18 cellular contexts compared by ENCODE assay signal in genomic region chr19:1435378-1435989, GRCh38. TPM values are rescaled to one million over a fixed set of nuclear protein-coding genes. Genes with fewer than 3 reads are reported as not detected.
A peak's percentile ranks its signal among the peaks of the same experiment; 100 is the strongest.
DNase-seq lines count a peak whose midpoint lies in the region; ATAC-seq, FAIRE-seq and TF ChIP-seq lines count a peak whose summit lies in the region.
"Had no signal": no experiment of that assay in that cellular context is flagged by ENCODE, and none has a peak within 500 bp of the region (broad histone marks: within the 10 kb centered on the region; RNA-seq: fewer than 3 reads in every experiment).

No MANE protein-coding gene starts in this region.

- no peak overlapping the region for H2BK12ac ChIP-seq in H1 (ENCODE audit: low read depth, low read length)

- no peak overlapping the region for H3K4ac ChIP-seq in H1 (replicated peaks; ENCODE audit: insufficient read length, low read depth, low read length)

- TF ChIP-seq CTCF in RWPE1 (conservative IDR thresholded peaks at IDR 0.05; ENCODE audit: low read depth): no peak
- no peak for TF ChIP-seq CTCF in H1 (IDR thresholded peaks at IDR 0.05; ENCODE audit: control extremely low read depth in 1 of 3, insufficient read depth in 1 of 3, low read depth in 1 of 3, low read length in 3 of 3)
- no peak for TF ChIP-seq CTCF in psoas muscle (IDR thresholded peaks at IDR 0.05)

- no peak overlapping the region for H3K23ac ChIP-seq in H1 (ENCODE audit: insufficient read length)

- peaks cover 5% of the 10 kb centered on the region for H3K27me3 Mint-ChIP-seq in activated naive CD4-positive, alpha-beta T cell treated with anti-CD3 and anti-CD28 coated beads, Interleukin-2, amount 10 ng/mL, durations not matched to agents 7 days and 5 days

- no peak for ATAC-seq in psoas muscle

- H3K9me3 Mint-ChIP-seq in activated naive CD4-positive, alpha-beta T cell treated with anti-CD3 and anti-CD28 coated beads, Interleukin-2, amount 10 ng/mL, durations not matched to agents 7 days and 5 days: no peaks in the 10 kb centered on the region

- intact Hi-C loops in psoas muscle (cut with DNase I): no loop called here
- intact Hi-C loops in head of caudate nucleus (cut with DNase I): no loop called here

- no peak overlapping the region for H4K5ac ChIP-seq in H1 (ENCODE audit: insufficient read length, low read depth, low read length)

- peaks cover 0 to 5% (median 4%) of the 10 kb centered on the region in 4 experiments; a peak in 4 of 7 replicates for H3K4me1 ChIP-seq in H1 (replicated peaks in 1 of 4; ENCODE audit: control insufficient read depth in 3 of 4, insufficient read depth in 4 of 4, low read length in 3 of 4)
- peaks cover 34% of the 10 kb centered on the region for H3K4me1 ChIP-seq in psoas muscle

- H3K4me3 ChIP-seq in H1 (ENCODE audit: extremely low read depth in 1 of 4, insufficient read depth in 2 of 4, low read depth in 3 of 4, low read length in 4 of 4): no peak overlapping the region
- H3K4me3 ChIP-seq in psoas muscle: no peak overlapping the region
- H3K4me3 ChIP-seq: MG63, SJCRH30 had no signal

- H2BK15ac ChIP-seq in H1 (ENCODE audit: low read length): 0 out of 2 replicates have a peak overlapping the region, but pooled peaks have one; percentile 29

- CTCF ChIA-PET in activated naive CD4-positive, alpha-beta T cell treated with anti-CD3 and anti-CD28 coated beads, Interleukin-2, amount 10 ng/mL, durations not matched to agents 7 days and 5 days (lab: Charles Lee): interaction anchor here (0.6 kb wide), 1 partner anchor 59 kb away, joined by 3 read pairs; no protein-coding TSS in a partner anchor
- CTCF ChIA-PET in RWPE1 (lab: Yijun Ruan, JAX): interaction anchor here (0.7 kb wide), 1 partner anchor 411 kb away, joined by 3 read pairs; no protein-coding TSS in a partner anchor
- CTCF ChIA-PET in H1 (lab: Charles Lee; ENCODE audit: partially characterized antibody): interaction anchor here (0.7 to 1.9 kb wide), 3 partner anchors 9 to 462 kb away, joined by 3 to 8 read pairs (median 3); no protein-coding TSS in a partner anchor

- H3K79me1 ChIP-seq in H1 (ENCODE audit: low read depth, low read length): peaks cover 4% of the 10 kb centered on the region

- TF ChIP-seq POLR2A in H1 (IDR thresholded peaks at IDR 0.05; ENCODE audit: control extremely low read depth in 1 of 2, low read depth in 2 of 2, low read length in 2 of 2): no peak

- no peak overlapping the region for H3K4me2 ChIP-seq in H1 (ENCODE audit: insufficient read depth in 1 of 2, low read depth in 2 of 2, low read length in 2 of 2)

- FAIRE-seq in H1 (lab: Jason Lieb, UNC): no peak
- FAIRE-seq: A204.1 had no signal

- H3K36me3 Mint-ChIP-seq in activated naive CD4-positive, alpha-beta T cell treated with anti-CD3 and anti-CD28 coated beads, Interleukin-2, amount 10 ng/mL, durations not matched to agents 7 days and 5 days: peaks cover 28% of the 10 kb centered on the region

- H4K91ac ChIP-seq in H1 (replicated peaks; ENCODE audit: insufficient read length, low read length): no peak overlapping the region

- peaks cover 3% of the 10 kb centered on the region; the same call in 1 of the 2 replicates for H3K23me2 ChIP-seq in H1 (ENCODE audit: low read depth, low read length)

- in situ Hi-C loops in KBM-7 (cut with MboI; ENCODE audit: low pct_unique_long_range_greater_than_20kb, low sequenced_read_pairs): no loop called here

- no peak for TF ChIP-seq RAD21 in H1 (IDR thresholded peaks at IDR 0.05 in 1 of 2, conservative IDR thresholded peaks at IDR 0.05 in 1 of 2; ENCODE audit: low read depth in 2 of 2, low read length in 2 of 2)

- TF ChIP-seq EP300 in H1 (IDR thresholded peaks at IDR 0.05; ENCODE audit: borderline replicate concordance in 1 of 2, low read depth in 2 of 2, low read length in 2 of 2): no peak

- no peak overlapping the region for H2AFZ ChIP-seq in H1 (ENCODE audit: low read length)

- H3K9me3 ChIP-seq in H1 (ENCODE audit: insufficient read depth in 2 of 2, low read depth in 1 of 2, low read length in 1 of 2) (no peaks in the 10 kb centered on the region), psoas muscle (no peaks in the 10 kb centered on the region)
- H3K9me3 ChIP-seq: MG63, SJCRH30 had no signal

- H4K8ac ChIP-seq in H1 (ENCODE audit: extremely low read depth, insufficient read depth, low read length): no peak overlapping the region

- H3K27ac Mint-ChIP-seq in activated naive CD4-positive, alpha-beta T cell treated with anti-CD3 and anti-CD28 coated beads, Interleukin-2, amount 10 ng/mL, durations not matched to agents 7 days and 5 days: peak overlapping the region; percentile 69

- no peak overlapping the region for H2BK120ac ChIP-seq in H1 (replicated peaks; ENCODE audit: low read depth, low read length)

- peaks cover 24 to 52% (median 38%) of the 10 kb centered on the region in 4 experiments for H3K36me3 ChIP-seq in H1 (ENCODE audit: control insufficient read depth in 2 of 4, insufficient read depth in 4 of 4, low read length in 3 of 4)
- peaks cover 5 to 65% of the 10 kb centered on the region in 2 donors for H3K36me3 ChIP-seq in psoas muscle (ENCODE audit: insufficient read depth in 1 of 2, low read depth in 1 of 2)

- 91% methylated on average over 21 of the region's 21 CpGs; no CpG with 5 or more reads in 1 of the 2 experiments for WGBS in H1 (ENCODE audit: extremely low coverage in 1 of 2, insufficient coverage in 1 of 2, insufficient read length in 1 of 2, insufficient replicate concordance in 2 of 2, low coverage in 1 of 2, low lambda C conversion rate in 2 of 2, missing lambda C conversion rate in 1 of 2), 2 experiments
- WGBS in psoas muscle, 3 donors: 81 to 87% (median 86%) methylated on average over 21 of the region's 21 CpGs

- peaks cover 20 to 24% of the 10 kb centered on the region in 2 experiments for H4K20me1 ChIP-seq in H1 (replicated peaks in 1 of 2; ENCODE audit: control insufficient read depth in 1 of 2, insufficient read depth in 2 of 2, low read length in 2 of 2)

- H3K4me1 Mint-ChIP-seq in activated naive CD4-positive, alpha-beta T cell treated with anti-CD3 and anti-CD28 coated beads, Interleukin-2, amount 10 ng/mL, durations not matched to agents 7 days and 5 days: peaks cover 17% of the 10 kb centered on the region

- H3K27me3 ChIP-seq in H1 (replicated peaks in 1 of 4; ENCODE audit: control insufficient read depth in 3 of 4, extremely low read depth in 1 of 4, insufficient read depth in 3 of 4, low read length in 3 of 4): no peaks in the 10 kb centered on the region
- no peaks in the 10 kb centered on the region for H3K27me3 ChIP-seq in psoas muscle (ENCODE audit: insufficient read depth in 3 of 3, low read length in 2 of 3)
- H3K27me3 ChIP-seq: MG63, SJCRH30 had no signal

- DNase-seq in activated naive CD4-positive, alpha-beta T cell treated with anti-CD3 and anti-CD28 coated beads, Interleukin-2, amount 10 ng/mL, durations not matched to agents 7 days and 5 days: no peak
- DNase-seq in activated naive CD4-positive, alpha-beta T cell treated with Interleukin-2 at 50 U/mL for 16 hours: no peak
- DNase-seq in RWPE1 (ENCODE audit: low spot score): no peak
- no peak for DNase-seq in H1 (ENCODE audit: low read depth in 1 of 2, low spot score in 2 of 2)
- no peak for DNase-seq in psoas muscle
- no peak for DNase-seq in KBM-7
- no peak for DNase-seq in head of caudate nucleus
- DNase-seq in inferior parietal cortex (ENCODE audit: extremely low spot score): no peak
- DNase-seq: C1 segment of cervical spinal cord, H7, MG63, NCI-H1417, NCI-H2081, NCI-H524, SJCRH30 had no signal

- no peak overlapping the region for H3K4me3 Mint-ChIP-seq in activated naive CD4-positive, alpha-beta T cell treated with anti-CD3 and anti-CD28 coated beads, Interleukin-2, amount 10 ng/mL, durations not matched to agents 7 days and 5 days

- no peak overlapping the region for H3K56ac ChIP-seq in H1 (replicated peaks; ENCODE audit: insufficient read length, low read depth, low read length)

- H3K18ac ChIP-seq in H1 (ENCODE audit: extremely low read depth, low read length): no peak overlapping the region

- H3K27ac ChIP-seq in RWPE1 (peak overlapping the region; percentile 82), H1 (ENCODE audit: low read depth, low read length) (no peak overlapping the region), psoas muscle (peak overlapping the region; percentile 4)
- H3K27ac ChIP-seq: HL-60, SJCRH30 had no signal

- H2AK5ac ChIP-seq in H1 (ENCODE audit: low read depth, low read length): no peak overlapping the region

- H3K9ac ChIP-seq in H1 (replicated peaks in 1 of 4; ENCODE audit: extremely low read depth in 1 of 4, low read depth in 3 of 4, low read length in 3 of 4): no peak overlapping the region

- H3K79me2 ChIP-seq in H1 (ENCODE audit: control insufficient read depth in 1 of 2, insufficient read depth in 2 of 2, low read length in 2 of 2): peaks cover 2 to 21% of the 10 kb centered on the region in 2 experiments; a peak in 3 of 4 replicates

- H2BK5ac ChIP-seq in H1 (ENCODE audit: low read depth, low read length): no peak overlapping the region

- no peak overlapping the region for H3K14ac ChIP-seq in H1 (ENCODE audit: insufficient read length)

- POLR2A ChIA-PET in RWPE1 (lab: Yijun Ruan, JAX; ENCODE audit: low non-redundant PET): interaction anchor here (0.7 kb wide), 1 partner anchor 12 kb away, joined by 4 read pairs; no protein-coding TSS in a partner anchor
- POLR2A ChIA-PET in H1 (lab: Charles Lee; ENCODE audit: partially characterized antibody): interaction anchor here (0.9 to 3.8 kb wide), 8 partner anchors 8 to 167 kb away, joined by 3 to 24 read pairs (median 6); partner anchors contain the start of gene CIRBP

- no peak overlapping the region for H2BK20ac ChIP-seq in H1 (ENCODE audit: low read length)

RNA-seq across cellular contexts. Expression of gene RPS15, which starts 2.7 kb away (rescaled TPM):
- 1,562 and 1,589 TPM in 2 replicates for total RNA-seq in H1 (2021; fragmentation: NEBNext Ultra II Directional; extraction: Animal tissue kit (Norgen Biotek cat#: 25700))
- polyA plus RNA-seq in H1 (2011; rRNA removed) (3,890 and 4,770 TPM in 2 replicates), psoas muscle (1,000 to 10,000 TPM; 2,739 to 4,077 (median 3,158) TPM)
- polyA plus RNA-seq in H1 (2011; cell fraction: cytosol; rRNA removed): 4,361 TPM
- 2,705 TPM for polyA plus RNA-seq in H1 (2011; cell fraction: nucleus; rRNA removed)
- polyA plus RNA-seq in H1 (2012, experiment 1 of 2): 2,291 to 3,052 TPM (median 2,740 TPM) in 4 replicates
- polyA plus RNA-seq in H1 (2012, experiment 2 of 2): 8,937 TPM
- polyA plus RNA-seq in H1 (2013, experiment 1 of 2): 2,700 TPM
- polyA plus RNA-seq in H1 (2013, experiment 2 of 2): 2,703 TPM
- 313 and 344 TPM in 2 replicates for polyA minus RNA-seq in H1 (2011; rRNA and poly(A)+ RNA removed)
- 991 TPM for polyA minus RNA-seq in H1 (2011; cell fraction: cytosol; rRNA and poly(A)+ RNA removed)
- 590 TPM for polyA minus RNA-seq in H1 (2011; cell fraction: nucleus; rRNA and poly(A)+ RNA removed)
- total RNA-seq in psoas muscle: 100 to 1,000 TPM; 697 to 992 (median 943) TPM

RNA-seq across cellular contexts. Expression of gene APC2, which starts 14.4 kb away (rescaled TPM):
- total RNA-seq in H1 (2021; fragmentation: NEBNext Ultra II Directional; extraction: Animal tissue kit (Norgen Biotek cat#: 25700)): 3.7 and 4.1 TPM in 2 replicates
- polyA plus RNA-seq in H1 (2011; rRNA removed) (1.3 and 3.3 TPM in 2 replicates), psoas muscle (under 1 TPM in 2 of 3 donors, not detected in 1; 0.01 to 0.03 TPM)
- polyA plus RNA-seq in H1 (2011; cell fraction: cytosol; rRNA removed): 3.6 TPM
- polyA plus RNA-seq in H1 (2011; cell fraction: nucleus; rRNA removed): 12.1 TPM
- 1.2 to 2.5 TPM (median 1.6 TPM) in 4 replicates for polyA plus RNA-seq in H1 (2012, experiment 1 of 2)
- 0.91 TPM for polyA plus RNA-seq in H1 (2012, experiment 2 of 2)
- 0.39 TPM for polyA plus RNA-seq in H1 (2013, experiment 1 of 2)
- polyA plus RNA-seq in H1 (2013, experiment 2 of 2): 0.31 TPM
- 3.3 and 4.3 TPM in 2 replicates for polyA minus RNA-seq in H1 (2011; rRNA and poly(A)+ RNA removed)
- 7.2 TPM for polyA minus RNA-seq in H1 (2011; cell fraction: cytosol; rRNA and poly(A)+ RNA removed)
- 16.9 TPM for polyA minus RNA-seq in H1 (2011; cell fraction: nucleus; rRNA and poly(A)+ RNA removed)
- total RNA-seq in psoas muscle: under 1 TPM; 0.04 to 0.06 (median 0.05) TPM
- total RNA-seq: RPMI7951 had no signal

RNA-seq across cellular contexts. Expression of gene DAZAP1, which starts 28.1 kb away (rescaled TPM):
- total RNA-seq in H1 (2021; fragmentation: NEBNext Ultra II Directional; extraction: Animal tissue kit (Norgen Biotek cat#: 25700)): 341 and 343 TPM in 2 replicates
- 79.6 and 139 TPM in 2 replicates for polyA plus RNA-seq in H1 (2011; rRNA removed)
- 146 TPM for polyA plus RNA-seq in H1 (2011; cell fraction: cytosol; rRNA removed)
- 154 TPM for polyA plus RNA-seq in H1 (2011; cell fraction: nucleus; rRNA removed)
- 141 to 222 TPM (median 192 TPM) in 4 replicates for polyA plus RNA-seq in H1 (2012, experiment 1 of 2)
- polyA plus RNA-seq in H1 (2012, experiment 2 of 2): 169 TPM
- polyA plus RNA-seq in H1 (2013, experiment 1 of 2): 192 TPM
- 197 TPM for polyA plus RNA-seq in H1 (2013, experiment 2 of 2)
- polyA minus RNA-seq in H1 (2011; rRNA and poly(A)+ RNA removed): 44.1 and 52.1 TPM in 2 replicates
- 81.1 TPM for polyA minus RNA-seq in H1 (2011; cell fraction: cytosol; rRNA and poly(A)+ RNA removed)
- 59.0 TPM for polyA minus RNA-seq in H1 (2011; cell fraction: nucleus; rRNA and poly(A)+ RNA removed)
- total RNA-seq in psoas muscle: 100 to 1,000 TPM in 1 of 4 donors, 10 to 100 TPM in 3; 59.9 to 122 (median 86.9) TPM
- polyA plus RNA-seq in psoas muscle: 100 to 1,000 TPM in 1 of 3 donors, 10 to 100 TPM in 2; 68.9 to 103 (median 94.1) TPM

RNA-seq across cellular contexts. Expression of gene GAMT, which starts 34.1 kb away (rescaled TPM):
- 17.2 TPM in 2 replicates for total RNA-seq in H1 (2021; fragmentation: NEBNext Ultra II Directional; extraction: Animal tissue kit (Norgen Biotek cat#: 25700))
- 35.6 and 45.3 TPM in 2 replicates for polyA plus RNA-seq in H1 (2011; rRNA removed)
- polyA plus RNA-seq in H1 (2011; cell fraction: cytosol; rRNA removed): 29.1 TPM
- polyA plus RNA-seq in H1 (2011; cell fraction: nucleus; rRNA removed): 28.0 TPM
- 12.3 to 28.3 TPM (median 23.6 TPM) in 4 replicates for polyA plus RNA-seq in H1 (2012, experiment 1 of 2)
- 21.6 TPM for polyA plus RNA-seq in H1 (2012, experiment 2 of 2)
- 17.8 TPM for polyA plus RNA-seq in H1 (2013, experiment 1 of 2)
- polyA plus RNA-seq in H1 (2013, experiment 2 of 2): 16.9 TPM
- polyA minus RNA-seq in H1 (2011; rRNA and poly(A)+ RNA removed): 9.2 and 9.5 TPM in 2 replicates
- 12.3 TPM for polyA minus RNA-seq in H1 (2011; cell fraction: cytosol; rRNA and poly(A)+ RNA removed)
- 10.1 TPM for polyA minus RNA-seq in H1 (2011; cell fraction: nucleus; rRNA and poly(A)+ RNA removed)
- 100 to 1,000 TPM; 227 to 339 (median 232) TPM for total RNA-seq in psoas muscle
- 100 to 1,000 TPM; 162 to 464 (median 351) TPM for polyA plus RNA-seq in psoas muscle

RNA-seq across cellular contexts. Expression of gene C19orf25, which starts 43.5 kb away (rescaled TPM):
- 41.3 and 41.4 TPM in 2 replicates for total RNA-seq in H1 (2021; fragmentation: NEBNext Ultra II Directional; extraction: Animal tissue kit (Norgen Biotek cat#: 25700))
- polyA plus RNA-seq in H1 (2011; rRNA removed) (67.4 and 92.2 TPM in 2 replicates), psoas muscle (10 to 100 TPM; 19.9 to 45.0 (median 30.4) TPM)
- 63.6 TPM for polyA plus RNA-seq in H1 (2011; cell fraction: cytosol; rRNA removed)
- 64.5 TPM for polyA plus RNA-seq in H1 (2011; cell fraction: nucleus; rRNA removed)
- 25.3 to 39.5 TPM (median 37.9 TPM) in 4 replicates for polyA plus RNA-seq in H1 (2012, experiment 1 of 2)
- polyA plus RNA-seq in H1 (2012, experiment 2 of 2): 36.7 TPM
- polyA plus RNA-seq in H1 (2013, experiment 1 of 2): 39.5 TPM
- 40.6 TPM for polyA plus RNA-seq in H1 (2013, experiment 2 of 2)
- polyA minus RNA-seq in H1 (2011; rRNA and poly(A)+ RNA removed): 12.2 and 15.1 TPM in 2 replicates
- polyA minus RNA-seq in H1 (2011; cell fraction: cytosol; rRNA and poly(A)+ RNA removed): 22.1 TPM
- 35.7 TPM for polyA minus RNA-seq in H1 (2011; cell fraction: nucleus; rRNA and poly(A)+ RNA removed)
- 10 to 100 TPM in 3 of 4 donors, 1 to 10 TPM in 1; 8.1 to 20.1 (median 14.7) TPM for total RNA-seq in psoas muscle
